Comparison of ENCODE assay signal across 23 cellular contexts in the genomic region with DNA sequence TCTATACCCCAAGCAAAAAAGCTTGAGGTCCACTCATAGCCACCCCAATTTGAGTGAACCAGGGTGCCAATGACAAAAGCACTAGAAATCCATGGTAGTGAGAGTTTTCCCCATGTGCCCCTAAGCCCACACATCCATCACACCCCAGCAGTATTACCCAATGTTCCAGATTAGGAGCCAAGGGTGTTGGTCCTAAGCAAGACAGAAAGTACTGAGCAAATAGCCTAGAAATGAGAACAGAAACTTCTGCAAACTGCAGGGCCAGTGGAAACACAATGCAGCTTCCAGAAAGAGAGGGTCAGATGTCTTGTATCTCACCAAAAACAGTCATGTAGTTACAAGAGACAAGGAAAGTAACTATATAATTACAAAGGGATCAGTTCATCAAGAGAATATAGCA.
DNase-seq lines count a peak whose midpoint lies in the region; ATAC-seq lines count a peak whose summit lies in the region.
"Had no signal": no experiment of that assay in that cellular context is flagged by ENCODE, and none has a peak within 500 bp of the region (broad histone marks: within the 10 kb centered on the region; RNA-seq: fewer than 3 reads in every experiment).

No MANE protein-coding gene starts in this region.

- peaks cover 31% of the 10 kb centered on the region for H3K27me3 Mint-ChIP-seq in stimulated activated naive CD8-positive, alpha-beta T cell treated with anti-CD3 and anti-CD28 coated beads, Interleukin-15, amount 100 ng/mL, for 72 hours

- H3K9me3 Mint-ChIP-seq in stimulated activated naive CD8-positive, alpha-beta T cell treated with anti-CD3 and anti-CD28 coated beads, Interleukin-15, amount 100 ng/mL, for 72 hours, result no peaks in the 10 kb centered on the region
- H3K9me3 Mint-ChIP-seq: CD8-positive, alpha-beta T cell; GM23338 had no signal

- peak; percentile 46 for ATAC-seq in GM21390 (IDR thresholded peaks at IDR 0.05; ENCODE audit: unreplicated experiment)
- no peak for ATAC-seq in stimulated activated naive CD8-positive, alpha-beta T cell treated with anti-CD3 and anti-CD28 coated beads, Interleukin-15, amount 100 ng/mL, for 72 hours
- ATAC-seq: CD8-positive, alpha-beta T cell; GM23338 had no signal

- no peak overlapping the region for H3K4me3 Mint-ChIP-seq in stimulated activated naive CD8-positive, alpha-beta T cell treated with anti-CD3 and anti-CD28 coated beads, Interleukin-15, amount 100 ng/mL, for 72 hours
- H3K4me3 Mint-ChIP-seq: CD8-positive, alpha-beta T cell; GM23338 had no signal

- H3K4me1 Mint-ChIP-seq in stimulated activated naive CD8-positive, alpha-beta T cell treated with anti-CD3 and anti-CD28 coated beads, Interleukin-15, amount 100 ng/mL, for 72 hours, result no peaks in the 10 kb centered on the region

- DNase-seq in SIG-M5 treated with dmso at 0.1 percent for 504 hours (lab: John Stamatoyannopoulos, UW; ENCODE audit: unreplicated experiment) (peak; percentile 48), SIG-M5 (lab: John Stamatoyannopoulos, UW) (no peak), MV-4-11 (lab: John Stamatoyannopoulos, UW) (peak; percentile 83), midbrain (lab: John Stamatoyannopoulos, UW) (peak; percentile 27), NCI-H524 treated with DMSO at 0.1 percent for 48 hours (lab: John Stamatoyannopoulos, UW) (no peak), NCI-H128 (lab: John Stamatoyannopoulos, UW; ENCODE audit: unreplicated experiment) (no peak)
- no peak for DNase-seq in stimulated activated naive CD8-positive, alpha-beta T cell treated with anti-CD3 and anti-CD28 coated beads, Interleukin-15, amount 100 ng/mL, for 72 hours
- DNase-seq: 8988T; CD8-positive, alpha-beta T cell; DND-41; MG63; NCI-H1105 treated with DMSO at 0.1 percent for 48 hours; NCI-H1694; NCI-H2081; NCI-H2171 treated with DMSO at 0.1 percent for 48 hours; NCI-H526 treated with DMSO at 0.1 percent for 48 hours; PC-9; RPMI8226; SHP77; SK-N-SH; T-helper 2 cell had no signal

- no peak overlapping the region for H3K27ac Mint-ChIP-seq in stimulated activated naive CD8-positive, alpha-beta T cell treated with anti-CD3 and anti-CD28 coated beads, Interleukin-15, amount 100 ng/mL, for 72 hours
- H3K27ac Mint-ChIP-seq: CD8-positive, alpha-beta T cell; GM23338 had no signal

Comparison
In these comparisons a context has a peak if more than half of its experiments do, and no peak if none do; other contexts are left out.
1. DNase-seq: peak in SIG-M5 treated with dmso at 0.1 percent for 504 hours (single experiment), MV-4-11 (single experiment) and midbrain (single experiment); none in SIG-M5 (single experiment), NCI-H524 treated with DMSO at 0.1 percent for 48 hours (single experiment), stimulated activated naive CD8-positive, alpha-beta T cell treated with anti-CD3 and anti-CD28 coated beads, Interleukin-15, amount 100 ng/mL, for 72 hours (0 of 2) and NCI-H128 (single experiment).